In genomic region chr17:57900991-57901743, GRCh38 we compare ENCODE assay signal across 10 cellular contexts. TPM values are rescaled to one million over a fixed set of nuclear protein-coding genes. Genes with fewer than 3 reads are reported as not detected.
DNase-seq lines count a peak whose midpoint lies in the region; ATAC-seq and TF ChIP-seq lines count a peak whose summit lies in the region.
"Had no signal": no experiment of that assay in that cellular context is flagged by ENCODE, and none has a peak within 500 bp of the region (broad histone marks: within the 10 kb centered on the region; RNA-seq: fewer than 3 reads in every experiment).

No MANE protein-coding gene starts in this region.

- no peak overlapping the region for H3K4me3 Mint-ChIP-seq in GM23338
- H3K4me3 Mint-ChIP-seq in stimulated activated naive CD8-positive, alpha-beta T cell treated with anti-CD3 and anti-CD28 coated beads, Interleukin-15, amount 100 ng/mL, for 72 hours = no peak overlapping the region

- peaks cover 60% of the 10 kb centered on the region for H3K4me1 Mint-ChIP-seq in GM23338
- H3K4me1 Mint-ChIP-seq in stimulated activated naive CD8-positive, alpha-beta T cell treated with anti-CD3 and anti-CD28 coated beads, Interleukin-15, amount 100 ng/mL, for 72 hours = peaks cover 14% of the 10 kb centered on the region

- intact Hi-C loops in colonic mucosa (cut with DNase I) = no loop called here
- intact Hi-C loops in prostate gland (cut with DNase I) = no loop called here

- H3K4me3 ChIP-seq in GM23338 (no peak overlapping the region), colonic mucosa (no peak overlapping the region), prostate gland (no peak overlapping the region), MG63 (no peak overlapping the region)
- H3K4me3 ChIP-seq: HAP-1 had no signal

- H3K79me2 ChIP-seq in GM23338 (replicated peaks; ENCODE audit: insufficient read depth) = no peaks in the 10 kb centered on the region

- peak overlapping the region; percentile 10; the same call in 1 of the 2 replicates for H3K27ac Mint-ChIP-seq in GM23338
- no peak overlapping the region for H3K27ac Mint-ChIP-seq in stimulated activated naive CD8-positive, alpha-beta T cell treated with anti-CD3 and anti-CD28 coated beads, Interleukin-15, amount 100 ng/mL, for 72 hours

- peak overlapping the region in 1 of 2 donors; percentile 56 for H3K9ac ChIP-seq in colonic mucosa (ENCODE audit: low read depth in 2 of 2, low read length in 2 of 2)

- ATAC-seq in GM23338 = no peak
- no peak for ATAC-seq in stimulated activated naive CD8-positive, alpha-beta T cell treated with anti-CD3 and anti-CD28 coated beads, Interleukin-15, amount 100 ng/mL, for 72 hours
- ATAC-seq: SK-N-SH treated with all-trans-retinoic acid at 6 μM for 48 hours had no signal

- H3K9me3 ChIP-seq in colonic mucosa (no peaks in the 10 kb centered on the region), prostate gland (no peaks in the 10 kb centered on the region), MG63 (no peaks in the 10 kb centered on the region)
- H3K9me3 ChIP-seq: HAP-1 had no signal

- TF ChIP-seq POLR2A in prostate gland (IDR thresholded peaks at IDR 0.05) = no peak

- TF ChIP-seq CTCF in GM23338 (conservative IDR thresholded peaks at IDR 0.05; ENCODE audit: low read depth in 2 of 2) (no peak), colonic mucosa (IDR thresholded peaks at IDR 0.05) (no peak), prostate gland (IDR thresholded peaks at IDR 0.05) (no peak)

- H3K27me3 Mint-ChIP-seq in GM23338 (ENCODE audit: insufficient read depth, low read depth, poor library complexity) = peaks cover 11% of the 10 kb centered on the region
- no peaks in the 10 kb centered on the region for H3K27me3 Mint-ChIP-seq in stimulated activated naive CD8-positive, alpha-beta T cell treated with anti-CD3 and anti-CD28 coated beads, Interleukin-15, amount 100 ng/mL, for 72 hours

- H3K27ac ChIP-seq in GM23338 (ENCODE audit: low read depth) = no peak overlapping the region
- H3K27ac ChIP-seq in colonic mucosa = peak overlapping the region; percentile 88
- H3K27ac ChIP-seq in prostate gland = peak overlapping the region; percentile 81 to 88

- H3K36me3 ChIP-seq in GM23338 (ENCODE audit: insufficient read depth) (no peaks in the 10 kb centered on the region), colonic mucosa (no peaks in the 10 kb centered on the region), prostate gland (no peaks in the 10 kb centered on the region), MG63 (0 out of 2 replicates have a peak, but pooled peaks cover 6% of the 10 kb centered on the region)
- H3K36me3 ChIP-seq: HAP-1 had no signal

- DNase-seq in GM23338 (ENCODE audit: low spot score) (no peak), NCI-H345 (lab: John Stamatoyannopoulos, UW) (peak; percentile 97), colonic mucosa (peak; percentile 84), prostate gland (ENCODE audit: low spot score) (peak; percentile 95), NCI-H1048 (lab: John Stamatoyannopoulos, UW) (no peak), NCI-H82 treated with DMSO at 0.1 percent for 48 hours (lab: John Stamatoyannopoulos, UW; ENCODE audit: unreplicated experiment) (no peak), MG63 (no peak)
- no peak for DNase-seq in stimulated activated naive CD8-positive, alpha-beta T cell treated with anti-CD3 and anti-CD28 coated beads, Interleukin-15, amount 100 ng/mL, for 72 hours

- no peaks in the 10 kb centered on the region; the same call in 2 of the 3 replicates for H3K9me3 Mint-ChIP-seq in GM23338
- H3K9me3 Mint-ChIP-seq in stimulated activated naive CD8-positive, alpha-beta T cell treated with anti-CD3 and anti-CD28 coated beads, Interleukin-15, amount 100 ng/mL, for 72 hours = no peaks in the 10 kb centered on the region

- no peaks in the 10 kb centered on the region; the same call in 2 of the 3 replicates for H3K36me3 Mint-ChIP-seq in GM23338 (ENCODE audit: low read depth)

- H3F3A ChIP-seq in GM23338 (replicated peaks; ENCODE audit: low read depth) = 0 out of 2 replicates have a peak, but pooled peaks cover 3% of the 10 kb centered on the region

- H3K4me1 ChIP-seq in GM23338 (ENCODE audit: insufficient read depth) (peaks cover 27% of the 10 kb centered on the region), colonic mucosa (peaks cover 53% of the 10 kb centered on the region), prostate gland (replicated peaks) (peaks cover 68% of the 10 kb centered on the region)

- H3K27me3 ChIP-seq in GM23338 (ENCODE audit: insufficient read depth) (no peaks in the 10 kb centered on the region), colonic mucosa (no peaks in the 10 kb centered on the region), prostate gland (replicated peaks; ENCODE audit: insufficient read depth) (no peaks in the 10 kb centered on the region), MG63 (no peaks in the 10 kb centered on the region)

- H4K20me1 ChIP-seq in GM23338 (replicated peaks; ENCODE audit: insufficient read depth) = no peaks in the 10 kb centered on the region

- no peak overlapping the region for H3K4me2 ChIP-seq in GM23338

- WGBS in prostate gland = 51% methylated on average over 6 of the region's 6 CpGs

- H3K9me2 ChIP-seq in GM23338 (ENCODE audit: insufficient read depth) = no peaks in the 10 kb centered on the region

- no peak overlapping the region for H2AFZ ChIP-seq in GM23338

TF ChIP-seq in GM23338, 12 proteins besides CTCF, POLR2A, EP300 and RAD21:
- no peak for TF ChIP-seq STAT1 (IDR thresholded peaks at IDR 0.05; ENCODE audit: unreplicated experiment)
- TF ChIP-seq, protein P1, sequence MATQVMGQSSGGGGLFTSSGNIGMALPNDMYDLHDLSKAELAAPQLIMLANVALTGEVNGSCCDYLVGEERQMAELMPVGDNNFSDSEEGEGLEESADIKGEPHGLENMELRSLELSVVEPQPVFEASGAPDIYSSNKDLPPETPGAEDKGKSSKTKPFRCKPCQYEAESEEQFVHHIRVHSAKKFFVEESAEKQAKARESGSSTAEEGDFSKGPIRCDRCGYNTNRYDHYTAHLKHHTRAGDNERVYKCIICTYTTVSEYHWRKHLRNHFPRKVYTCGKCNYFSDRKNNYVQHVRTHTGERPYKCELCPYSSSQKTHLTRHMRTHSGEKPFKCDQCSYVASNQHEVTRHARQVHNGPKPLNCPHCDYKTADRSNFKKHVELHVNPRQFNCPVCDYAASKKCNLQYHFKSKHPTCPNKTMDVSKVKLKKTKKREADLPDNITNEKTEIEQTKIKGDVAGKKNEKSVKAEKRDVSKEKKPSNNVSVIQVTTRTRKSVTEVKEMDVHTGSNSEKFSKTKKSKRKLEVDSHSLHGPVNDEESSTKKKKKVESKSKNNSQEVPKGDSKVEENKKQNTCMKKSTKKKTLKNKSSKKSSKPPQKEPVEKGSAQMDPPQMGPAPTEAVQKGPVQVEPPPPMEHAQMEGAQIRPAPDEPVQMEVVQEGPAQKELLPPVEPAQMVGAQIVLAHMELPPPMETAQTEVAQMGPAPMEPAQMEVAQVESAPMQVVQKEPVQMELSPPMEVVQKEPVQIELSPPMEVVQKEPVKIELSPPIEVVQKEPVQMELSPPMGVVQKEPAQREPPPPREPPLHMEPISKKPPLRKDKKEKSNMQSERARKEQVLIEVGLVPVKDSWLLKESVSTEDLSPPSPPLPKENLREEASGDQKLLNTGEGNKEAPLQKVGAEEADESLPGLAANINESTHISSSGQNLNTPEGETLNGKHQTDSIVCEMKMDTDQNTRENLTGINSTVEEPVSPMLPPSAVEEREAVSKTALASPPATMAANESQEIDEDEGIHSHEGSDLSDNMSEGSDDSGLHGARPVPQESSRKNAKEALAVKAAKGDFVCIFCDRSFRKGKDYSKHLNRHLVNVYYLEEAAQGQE (IDR thresholded peaks at IDR 0.05; ENCODE audit: unreplicated experiment) = no peak
- TF ChIP-seq ETS1 (IDR thresholded peaks at IDR 0.05) = no peak
- TF ChIP-seq ZNF114 (CRISPR knock-in tag; IDR thresholded peaks at IDR 0.05) = no peak
TF ChIP-seq in GM23338: peak in this region for 0.

RNA-seq across cellular contexts. Expression of gene MRPS23, which starts 51.3 kb away (rescaled TPM):
- 38.0 and 53.2 TPM in 2 replicates for total RNA-seq in GM23338 (2014; rRNA removed; shearing (Covaris generic))
- 65.5 and 74.5 TPM in 2 replicates for polyA plus RNA-seq in GM23338 (2016; fragmentation: Nextera tagmentation; extraction: Ambion mirVana)
- total RNA-seq in colonic mucosa (10 to 100 TPM; 19.3 to 43.6 TPM), prostate gland (10 to 100 TPM; 29.0 to 43.1 TPM)
- 34.0 and 52.0 TPM in 2 replicates for total RNA-seq in MG63 (2014; rRNA removed; shearing (Covaris generic); ENCODE audit: low replicate concordance)

RNA-seq across cellular contexts. Expression of gene CUEDC1, which starts 54.0 kb away (rescaled TPM):
- total RNA-seq in GM23338 (2014; rRNA removed; shearing (Covaris generic)) = 3.0 and 3.3 TPM in 2 replicates
- polyA plus RNA-seq in GM23338 (2016; fragmentation: Nextera tagmentation; extraction: Ambion mirVana) = 7.7 and 11.3 TPM in 2 replicates
- 10 to 100 TPM; 14.7 to 15.2 TPM for total RNA-seq in colonic mucosa
- 10 to 100 TPM; 33.0 to 44.9 TPM for total RNA-seq in prostate gland
- total RNA-seq in MG63 (2014; rRNA removed; shearing (Covaris generic); ENCODE audit: low replicate concordance) = 3.0 and 10.2 TPM in 2 replicates

Comparison
In these comparisons a context has a peak if more than half of its experiments do, and no peak if none do; other contexts are left out.
1. DNase-seq: peak in NCI-H345 (single experiment), colonic mucosa (single experiment) and prostate gland (single experiment); none in GM23338 (single experiment), NCI-H1048 (single experiment), NCI-H82 treated with DMSO at 0.1 percent for 48 hours (single experiment), MG63 (single experiment) and stimulated activated naive CD8-positive, alpha-beta T cell treated with anti-CD3 and anti-CD28 coated beads, Interleukin-15, amount 100 ng/mL, for 72 hours (0 of 2).